16 cellular contexts compared by ENCODE assay signal in genomic region chr13:112448621-112449544, GRCh38.
DNase-seq lines count a peak whose midpoint lies in the region; ATAC-seq and TF ChIP-seq lines count a peak whose summit lies in the region.
"Had no signal": no experiment of that assay in that cellular context is flagged by ENCODE, and none has a peak within 500 bp of the region (broad histone marks: within the 10 kb centered on the region; RNA-seq: fewer than 3 reads in every experiment).

No MANE protein-coding gene starts in this region.

- no peaks in the 10 kb centered on the region for H3K9me3 ChIP-seq in right atrium auricular region
- H3K9me3 ChIP-seq in left ventricle myocardium inferior (replicated peaks), result no peaks in the 10 kb centered on the region
- H3K9me3 ChIP-seq in vagina, result no peaks in the 10 kb centered on the region

- H3K27ac ChIP-seq in right atrium auricular region, result no peak overlapping the region
- H3K27ac ChIP-seq in left ventricle myocardium inferior (replicated peaks), result no peak overlapping the region
- H3K27ac ChIP-seq in vagina, result no peak overlapping the region

- TF ChIP-seq CTCF in right atrium auricular region (IDR thresholded peaks at IDR 0.05) (no peak), left ventricle myocardium inferior (IDR thresholded peaks at IDR 0.05; ENCODE audit: borderline replicate concordance) (no peak), vagina (IDR thresholded peaks at IDR 0.05) (no peak)

- ATAC-seq in GM21825 (IDR thresholded peaks at IDR 0.05; ENCODE audit: unreplicated experiment), result no peak

- H3K36me3 ChIP-seq in right atrium auricular region (no peaks in the 10 kb centered on the region), left ventricle myocardium inferior (no peaks in the 10 kb centered on the region), vagina (no peaks in the 10 kb centered on the region)

- intact Hi-C loops in left ventricle myocardium inferior (cut with micrococcal nuclease), result no loop called here
- intact Hi-C loops in vagina (cut with DNase I), result no loop called here

- no peak overlapping the region for H3K4me3 ChIP-seq in right atrium auricular region
- H3K4me3 ChIP-seq in left ventricle myocardium inferior, result no peak overlapping the region
- no peak overlapping the region for H3K4me3 ChIP-seq in vagina

- DNase-seq in right atrium auricular region (ENCODE audit: low spot score), result peak; percentile 47
- no peak for DNase-seq in left ventricle myocardium inferior
- peak; percentile 18 for DNase-seq in activated CD8-positive, alpha-beta memory T cell treated with anti-CD3 and anti-CD28 coated beads, Interleukin-2, amount 50 U/mL, for 48 hours
- peak; percentile 53 for DNase-seq in mesenteric fat pad (ENCODE audit: low spot score)
- peak; percentile 67 to 83 for DNase-seq in vagina (ENCODE audit: extremely low spot score in 2 of 2)
- DNase-seq in NCI-H1092 (lab: John Stamatoyannopoulos, UW), result no peak
- DNase-seq: CD4-positive, alpha-beta T cell; Karpas-422; MM.1S; NCI-H1105 treated with DMSO at 0.1 percent for 48 hours; NCI-H2029; NCI-H2171 treated with DMSO at 0.1 percent for 48 hours; NK-92 treated with Interleukin-12 subunit alpha and Interleukin-12 subunit beta, amount 100 ng/mL, for 24 hours; OCI-M1; RPMI8226 had no signal

- H3K27me3 ChIP-seq in right atrium auricular region, result peaks cover 0 to 4% of the 10 kb centered on the region in 2 donors
- H3K27me3 ChIP-seq in left ventricle myocardium inferior (ENCODE audit: low read depth), result peaks cover 86% of the 10 kb centered on the region
- H3K27me3 ChIP-seq in vagina, result no peaks in the 10 kb centered on the region

- TF ChIP-seq POLR2A in vagina (IDR thresholded peaks at IDR 0.05), result no peak

- H3K4me1 ChIP-seq in right atrium auricular region (no peaks in the 10 kb centered on the region), left ventricle myocardium inferior (peaks cover under 1% of the 10 kb centered on the region), vagina (no peaks in the 10 kb centered on the region)

Comparison
In these comparisons a context has a peak if more than half of its experiments do, and no peak if none do; other contexts are left out.
1. DNase-seq: peak in right atrium auricular region (single experiment), activated CD8-positive, alpha-beta memory T cell treated with anti-CD3 and anti-CD28 coated beads, Interleukin-2, amount 50 U/mL, for 48 hours (single experiment), mesenteric fat pad (single experiment) and vagina (2 of 2); none in left ventricle myocardium inferior (single experiment) and NCI-H1092 (single experiment).